14 cellular contexts compared by ENCODE assay signal in genomic region chr10:132880148-132880981, GRCh38.
"Had no signal": no experiment of that assay in that cellular context is flagged by ENCODE, and none has a peak within 500 bp of the region (broad histone marks: within the 10 kb centered on the region; RNA-seq: fewer than 3 reads in every experiment).

No MANE protein-coding gene starts in this region.

- H3K9me3 Mint-ChIP-seq: activated naive CD8-positive, alpha-beta T cell treated with anti-CD3 and anti-CD28 coated beads, Interleukin-2, amount 50 U/mL, for 24 hours; stimulated activated naive CD8-positive, alpha-beta T cell treated with anti-CD3 and anti-CD28 coated beads, Interleukin-15, amount 100 ng/mL, for 72 hours had no signal

- H3K4me1 ChIP-seq: heart right ventricle, prostate gland had no signal

- DNase-seq: activated CD4-positive, alpha-beta T cell treated with anti-CD3 and anti-CD28 coated beads, Interleukin-2, amount 50 U/mL, for 1 hour; activated naive CD8-positive, alpha-beta T cell treated with anti-CD3 and anti-CD28 coated beads, Interleukin-2, amount 50 U/mL, for 24 hours; effector CD4-positive, alpha-beta T cell; nucleus accumbens; stimulated activated CD4-positive, alpha-beta T cell treated with anti-CD3 and anti-CD28 coated beads, Interleukin-4, amount 100 ng/mL, for 1 hour; T-helper 17 cell had no signal

- H3K36me3 ChIP-seq: cardiac muscle cell, heart right ventricle, prostate gland, vagina had no signal

- H3K27me3 ChIP-seq: cardiac muscle cell, vagina had no signal

- H3K9me3 ChIP-seq: prostate gland, vagina had no signal

- H3K27ac Mint-ChIP-seq: activated naive CD8-positive, alpha-beta T cell treated with anti-CD3 and anti-CD28 coated beads, Interleukin-2, amount 50 U/mL, for 24 hours; natural killer cell; stimulated activated naive CD8-positive, alpha-beta T cell treated with anti-CD3 and anti-CD28 coated beads, Interleukin-15, amount 100 ng/mL, for 72 hours; T-helper 17 cell had no signal

- H3K36me3 Mint-ChIP-seq: natural killer cell had no signal

- H3K4me3 Mint-ChIP-seq: activated naive CD8-positive, alpha-beta T cell treated with anti-CD3 and anti-CD28 coated beads, Interleukin-2, amount 50 U/mL, for 24 hours; natural killer cell; stimulated activated naive CD8-positive, alpha-beta T cell treated with anti-CD3 and anti-CD28 coated beads, Interleukin-15, amount 100 ng/mL, for 72 hours; T-helper 17 cell had no signal

- H3K4me1 Mint-ChIP-seq: activated naive CD8-positive, alpha-beta T cell treated with anti-CD3 and anti-CD28 coated beads, Interleukin-2, amount 50 U/mL, for 24 hours had no signal

- H3K27ac ChIP-seq: cardiac muscle cell, coronary artery, heart right ventricle, prostate gland, vagina had no signal

- ATAC-seq: activated naive CD8-positive, alpha-beta T cell treated with anti-CD3 and anti-CD28 coated beads, Interleukin-2, amount 50 U/mL, for 24 hours; natural killer cell; stimulated activated naive CD8-positive, alpha-beta T cell treated with anti-CD3 and anti-CD28 coated beads, Interleukin-15, amount 100 ng/mL, for 72 hours; T-helper 17 cell had no signal

- H3K4me3 ChIP-seq: cardiac muscle cell, coronary artery, heart right ventricle, lung, prostate gland, vagina had no signal
